25 cellular contexts compared by ENCODE assay signal in the genomic region with DNA sequence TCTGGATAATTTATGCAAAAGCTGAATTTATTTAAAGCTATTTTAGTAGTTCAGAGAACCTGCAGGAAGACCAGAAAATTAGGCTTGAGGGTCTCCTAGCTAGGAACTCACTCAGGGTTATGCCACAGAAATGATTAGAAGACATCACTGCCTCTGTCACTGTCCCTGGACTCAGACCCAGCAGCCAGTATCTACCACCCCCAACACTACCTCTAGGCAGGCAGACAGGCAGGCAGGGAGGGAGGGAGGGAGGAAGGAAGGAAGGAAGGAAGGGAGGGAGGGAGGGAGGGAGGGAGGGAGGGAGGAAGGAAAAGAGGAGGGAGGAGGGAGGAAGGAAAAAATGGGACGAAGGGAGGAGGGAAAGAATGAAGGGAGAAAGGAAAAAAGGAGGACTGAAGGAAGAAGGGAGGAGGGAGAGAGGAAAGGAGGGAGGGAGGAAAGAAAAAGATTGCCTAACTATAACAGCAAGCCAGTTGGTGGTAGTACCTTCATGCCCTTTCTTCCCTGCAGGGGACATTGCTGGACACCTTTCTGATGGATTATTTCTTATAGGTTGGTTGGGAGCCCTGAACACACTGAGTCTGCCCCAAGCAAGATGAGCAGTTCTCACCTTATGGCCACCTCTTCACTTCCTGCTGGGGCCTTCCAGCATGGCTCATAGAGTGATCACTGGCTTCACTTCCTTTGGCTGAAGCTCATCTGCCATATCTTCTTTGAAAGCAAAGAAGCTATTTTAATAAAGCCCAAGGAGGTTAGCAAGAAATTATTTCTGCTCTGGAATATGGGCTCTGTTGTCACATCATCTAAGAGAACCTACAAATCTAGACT. TPM values are rescaled to one million over a fixed set of nuclear protein-coding genes. Genes with fewer than 3 reads are reported as not detected.
DNase-seq lines count a peak whose midpoint lies in the region; ATAC-seq and TF ChIP-seq lines count a peak whose summit lies in the region.
"Had no signal": no experiment of that assay in that cellular context is flagged by ENCODE, and none has a peak within 500 bp of the region (broad histone marks: within the 10 kb centered on the region; RNA-seq: fewer than 3 reads in every experiment).

No MANE protein-coding gene starts in this region.

- H3K23ac ChIP-seq in IMR-90 (ENCODE audit: low read depth, low read length) = peak overlapping the region; percentile 85

- H2AFZ ChIP-seq in IMR-90 (replicated peaks; ENCODE audit: low read length, poor library complexity) (peak overlapping the region; percentile 78), mammary epithelial cell (ENCODE audit: low read depth, low read length) (peak overlapping the region; percentile 38), osteoblast (ENCODE audit: low read length) (peak overlapping the region; percentile 27)

- peak overlapping the region; percentile 89 to 93 for H4K8ac ChIP-seq in IMR-90 (ENCODE audit: low read depth in 2 of 2, low read length in 2 of 2)

- H3K4ac ChIP-seq in IMR-90 (ENCODE audit: low read depth, low read length) = peak overlapping the region; percentile 91

- no TSS peak for BruUV-seq in IMR-90 (replicated peaks; lab: Mats Ljungman, UMichigan)
- no TSS peak for BruUV-seq in mammary epithelial cell (replicated peaks; lab: Mats Ljungman, UMichigan)

- H3K27ac ChIP-seq in IMR-90 (ENCODE audit: insufficient read depth, low read length) (peak overlapping the region; percentile 57), mammary epithelial cell (ENCODE audit: insufficient read depth, low read depth, low read length) (peak overlapping the region; percentile 64), osteoblast (ENCODE audit: low read depth, low read length) (peak overlapping the region; percentile 35)
- H3K27ac ChIP-seq in CD8-positive, alpha-beta memory T cell (ENCODE audit: low read depth, low read length) = no peak overlapping the region
- H3K27ac ChIP-seq: 22Rv1; BLaER1 treated with 17β-estradiol and CSF1 and Interleukin-3, amounts not matched to agents 10 nM and 100 nM; body of pancreas; ovary; transverse colon had no signal

- no peak overlapping the region for H3K27ac Mint-ChIP-seq in activated CD4-positive, alpha-beta T cell treated with anti-CD3 and anti-CD28 coated beads for 36 hours
- H3K27ac Mint-ChIP-seq in CD8-positive, alpha-beta memory T cell = peak overlapping the region in 1 of 8 donors; percentile 38
- H3K27ac Mint-ChIP-seq: activated naive CD8-positive, alpha-beta T cell; IgD-negative memory B cell; naive thymus-derived CD4-positive, alpha-beta T cell had no signal

- H3K27me3 ChIP-seq in IMR-90 (ENCODE audit: control insufficient read depth, insufficient read depth, low read length) (no peaks in the 10 kb centered on the region), mammary epithelial cell (ENCODE audit: insufficient read depth, low read length) (no peaks in the 10 kb centered on the region), osteoblast (ENCODE audit: insufficient read depth, low read length) (no peaks in the 10 kb centered on the region)
- H3K27me3 ChIP-seq in CD8-positive, alpha-beta memory T cell (ENCODE audit: insufficient read depth, low read length, poor library complexity, severe bottlenecking) = no peaks in the 10 kb centered on the region
- H3K27me3 ChIP-seq: BLaER1 treated with 17β-estradiol and CSF1 and Interleukin-3, amounts not matched to agents 10 nM and 100 nM; body of pancreas; ovary; transverse colon had no signal

- POLR2A ChIA-PET in activated CD4-positive, alpha-beta T cell treated with anti-CD3 and anti-CD28 coated beads for 36 hours (lab: Charles Lee) = interaction anchor here (0.6 kb wide), 1 partner anchor 8 kb away, joined by 6 read pairs; no protein-coding TSS in a partner anchor
- POLR2A ChIA-PET in IMR-90 (lab: Charles Lee; ENCODE audit: unreplicated experiment) = no interaction called here
- POLR2A ChIA-PET in CD8-positive, alpha-beta memory T cell (lab: Charles Lee) = no interaction called here

- peak overlapping the region; percentile 94 for H2BK5ac ChIP-seq in IMR-90 (ENCODE audit: low read depth, low read length, poor library complexity, severe bottlenecking)

- H2BK120ac ChIP-seq in IMR-90 (ENCODE audit: low read depth, low read length) = peak overlapping the region; percentile 97

- H3K4me2 ChIP-seq in IMR-90 (ENCODE audit: low read depth, low read length) (no peak overlapping the region), mammary epithelial cell (ENCODE audit: insufficient read depth, low read depth, low read length) (peak overlapping the region; percentile 69), osteoblast (ENCODE audit: insufficient read depth, low read length) (peak overlapping the region; percentile 46)
- H3K4me2 ChIP-seq: BLaER1 treated with 17β-estradiol and CSF1 and Interleukin-3, amounts not matched to agents 10 nM and 100 nM had no signal

- H3K4me1 ChIP-seq in IMR-90 (ENCODE audit: control insufficient read depth, insufficient read depth, low read length) (peaks cover 25% of the 10 kb centered on the region), mammary epithelial cell (ENCODE audit: insufficient read depth, low read length) (peaks cover 33% of the 10 kb centered on the region), osteoblast (ENCODE audit: insufficient read depth, low read length) (peaks cover 33% of the 10 kb centered on the region)
- H3K4me1 ChIP-seq in CD8-positive, alpha-beta memory T cell (ENCODE audit: insufficient read depth, low read length) = no peaks in the 10 kb centered on the region
- H3K4me1 ChIP-seq: BLaER1 treated with 17β-estradiol and CSF1 and Interleukin-3, amounts not matched to agents 10 nM and 100 nM; body of pancreas; transverse colon had no signal

- peak overlapping the region; percentile 84 for H3K14ac ChIP-seq in IMR-90 (replicated peaks; ENCODE audit: low read depth, low read length)

- peak overlapping the region; percentile 99; the same call in 2 of the 3 replicates for H2BK15ac ChIP-seq in IMR-90 (ENCODE audit: low read depth, low read length)

- no peak for TF ChIP-seq POLR2A in IMR-90 (IDR thresholded peaks at IDR 0.05; ENCODE audit: low read depth, low read length)

- no peaks in the 10 kb centered on the region for H3K9me3 Mint-ChIP-seq in activated CD4-positive, alpha-beta T cell treated with anti-CD3 and anti-CD28 coated beads for 36 hours (ENCODE audit: low read depth)
- no peaks in the 10 kb centered on the region for H3K9me3 Mint-ChIP-seq in CD8-positive, alpha-beta memory T cell
- H3K9me3 Mint-ChIP-seq: IgD-negative memory B cell; naive thymus-derived CD4-positive, alpha-beta T cell had no signal

- H3K56ac ChIP-seq in IMR-90 (ENCODE audit: extremely low read depth, insufficient read depth, low read length) = peak overlapping the region; percentile 52; the same call in 1 of the 2 replicates

- peak; percentile 42 for ATAC-seq in activated CD4-positive, alpha-beta T cell treated with anti-CD3 and anti-CD28 coated beads for 36 hours
- ATAC-seq in IMR-90 (ENCODE audit: low read depth) (peak; percentile 30; the same call in 1 of the 2 replicates), HG03025 (IDR thresholded peaks at IDR 0.05; ENCODE audit: low FRiP score, unreplicated experiment) (no peak)
- ATAC-seq: body of pancreas; naive thymus-derived CD4-positive, alpha-beta T cell; sciatic nerve had no signal

- no peak overlapping the region for H3K9ac ChIP-seq in IMR-90 (ENCODE audit: low read depth, low read length)
- H3K9ac ChIP-seq in mammary epithelial cell (ENCODE audit: insufficient read depth, low read length) = no peak overlapping the region
- H3K9ac ChIP-seq: BLaER1 treated with 17β-estradiol and CSF1 and Interleukin-3, amounts not matched to agents 10 nM and 100 nM had no signal

- H3K4me1 Mint-ChIP-seq in activated CD4-positive, alpha-beta T cell treated with anti-CD3 and anti-CD28 coated beads for 36 hours = no peaks in the 10 kb centered on the region
- H3K4me1 Mint-ChIP-seq in CD8-positive, alpha-beta memory T cell = no peaks in the 10 kb centered on the region
- H3K4me1 Mint-ChIP-seq: IgD-negative memory B cell had no signal

- CTCF ChIA-PET in activated CD4-positive, alpha-beta T cell treated with anti-CD3 and anti-CD28 coated beads for 36 hours (lab: Charles Lee) = interaction anchor here (0.7 kb wide), 2 partner anchors 15 to 21 kb away, joined by 3 read pairs; no protein-coding TSS in a partner anchor
- CTCF ChIA-PET in IMR-90 (lab: Yijun Ruan, JAX) (interaction anchor here (1.3 kb wide), 1 partner anchor 329 kb away, joined by 3 read pairs; no protein-coding TSS in a partner anchor), mammary epithelial cell (lab: Charles Lee; ENCODE audit: low non-redundant PET) (no interaction called here)
- CTCF ChIA-PET in CD8-positive, alpha-beta memory T cell (lab: Charles Lee) = no interaction called here

- in situ Hi-C loops in IMR-90 (cut with MboI; ENCODE audit: low sequenced_read_pairs) = no loop called here
- in situ Hi-C loops in mammary epithelial cell (cut with MboI; ENCODE audit: low sequenced_read_pairs in 2 of 2) = no loop called here

- H2AK9ac ChIP-seq in IMR-90 (replicated peaks; ENCODE audit: low read depth, low read length, poor library complexity) = peak overlapping the region; percentile 89

- H3K36me3 Mint-ChIP-seq in activated CD4-positive, alpha-beta T cell treated with anti-CD3 and anti-CD28 coated beads for 36 hours (ENCODE audit: low read depth) = no peaks in the 10 kb centered on the region
- peaks cover 0 to 8% (median 4%) of the 10 kb centered on the region in 3 donors for H3K36me3 Mint-ChIP-seq in CD8-positive, alpha-beta memory T cell

- TF ChIP-seq RAD21 in IMR-90 (IDR thresholded peaks at IDR 0.05; ENCODE audit: low read length) = no peak

- H3K36me3 ChIP-seq in IMR-90 (ENCODE audit: control insufficient read depth, insufficient read depth, low read length) (no peaks in the 10 kb centered on the region), mammary epithelial cell (ENCODE audit: insufficient read depth, low read length) (no peaks in the 10 kb centered on the region), osteoblast (ENCODE audit: insufficient read depth, low read length) (no peaks in the 10 kb centered on the region)
- H3K36me3 ChIP-seq in CD8-positive, alpha-beta memory T cell (ENCODE audit: insufficient read depth, low read length) = no peaks in the 10 kb centered on the region
- H3K36me3 ChIP-seq: BLaER1 treated with 17β-estradiol and CSF1 and Interleukin-3, amounts not matched to agents 10 nM and 100 nM; ovary; transverse colon had no signal

- intact Hi-C loops in activated CD4-positive, alpha-beta T cell treated with anti-CD3 and anti-CD28 coated beads for 36 hours (cut with DNase I, micrococcal nuclease) = no loop called here
- intact Hi-C loops in IMR-90 (cut with micrococcal nuclease) (no loop called here), mammary epithelial cell (cut with micrococcal nuclease) (no loop called here)

- peaks cover 16% of the 10 kb centered on the region for H3K9me1 ChIP-seq in IMR-90 (ENCODE audit: insufficient read depth, low read length)

- H3K79me2 ChIP-seq in mammary epithelial cell (ENCODE audit: insufficient read depth, low read length) (no peaks in the 10 kb centered on the region), osteoblast (ENCODE audit: insufficient read depth, low read length) (no peaks in the 10 kb centered on the region)

- no peaks in the 10 kb centered on the region for H3K27me3 Mint-ChIP-seq in activated CD4-positive, alpha-beta T cell treated with anti-CD3 and anti-CD28 coated beads for 36 hours
- H3K27me3 Mint-ChIP-seq in CD8-positive, alpha-beta memory T cell = no peaks in the 10 kb centered on the region
- H3K27me3 Mint-ChIP-seq: activated naive CD8-positive, alpha-beta T cell; IgD-negative memory B cell; naive thymus-derived CD4-positive, alpha-beta T cell had no signal

- H4K5ac ChIP-seq in IMR-90 (ENCODE audit: low read depth, low read length) = peak overlapping the region; percentile 80; the same call in 1 of the 2 replicates

- H3K4me3 Mint-ChIP-seq in activated CD4-positive, alpha-beta T cell treated with anti-CD3 and anti-CD28 coated beads for 36 hours = no peak overlapping the region
- H3K4me3 Mint-ChIP-seq in CD8-positive, alpha-beta memory T cell = no peak overlapping the region
- H3K4me3 Mint-ChIP-seq: activated naive CD8-positive, alpha-beta T cell; IgD-negative memory B cell; naive thymus-derived CD4-positive, alpha-beta T cell had no signal

- TF ChIP-seq CTCF in IMR-90 (conservative IDR thresholded peaks at IDR 0.05; ENCODE audit: low read depth, low read length) (no peak), mammary epithelial cell (conservative IDR thresholded peaks at IDR 0.05 in 1 of 2, IDR thresholded peaks at IDR 0.05 in 1 of 2; ENCODE audit: extremely low read depth in 1 of 2, insufficient read depth in 1 of 2, low read depth in 1 of 2, low read length in 2 of 2) (no peak), osteoblast (IDR thresholded peaks at IDR 0.05; ENCODE audit: extremely low read depth, low read depth, low read length) (no peak)

- H2AK5ac ChIP-seq in IMR-90 (ENCODE audit: low read depth, low read length) = peak overlapping the region; percentile 97

- DNase-seq in activated CD4-positive, alpha-beta T cell treated with anti-CD3 and anti-CD28 coated beads for 36 hours = peak; percentile 8
- no peak for DNase-seq in activated CD4-positive, alpha-beta T cell treated with anti-CD3 and anti-CD28 coated beads for 48 hours
- DNase-seq in IMR-90 = no peak
- peak; percentile 30 for DNase-seq in mammary epithelial cell
- DNase-seq in osteoblast (ENCODE audit: insufficient read length, low spot score, missing footprints) = no peak
- DNase-seq in CD8-positive, alpha-beta memory T cell = no peak
- no peak for DNase-seq in SKM-1 (lab: John Stamatoyannopoulos, UW; ENCODE audit: unreplicated experiment)
- DNase-seq: activated CD4-positive, alpha-beta T cell treated with anti-CD3 and anti-CD28 coated beads, Interleukin-2, amount 50 U/mL, for 4 hours; activated T-cell treated with anti-CD3 and anti-CD28 coated beads, Interleukin-2, amount 50 U/mL, for 1 hour; body of pancreas; GDM1; hippocampal formation; naive thymus-derived CD4-positive, alpha-beta T cell; NCI-H1694; NCI-H345; ovary; stimulated activated CD4-positive, alpha-beta T cell treated with anti-CD3 and anti-CD28 coated beads, Interleukin-1b, Interleukin-23, amount 100 ng/mL, for 48 hours; stimulated activated naive CD4-positive, alpha-beta T cell treated with Interleukin-2 at 50 U/mL for 16 hours; transverse colon had no signal

- H3K9me3 ChIP-seq in IMR-90 (ENCODE audit: control insufficient read depth, insufficient read depth, low read length) (no peaks in the 10 kb centered on the region), mammary epithelial cell (replicated peaks; ENCODE audit: insufficient read depth, low read length) (no peaks in the 10 kb centered on the region), osteoblast (ENCODE audit: low read depth, low read length) (no peaks in the 10 kb centered on the region)
- no peaks in the 10 kb centered on the region for H3K9me3 ChIP-seq in CD8-positive, alpha-beta memory T cell (ENCODE audit: low read length)
- H3K9me3 ChIP-seq: BLaER1 treated with 17β-estradiol and CSF1 and Interleukin-3, amounts not matched to agents 10 nM and 100 nM; body of pancreas; ovary; transverse colon had no signal

- no peak overlapping the region for H3K4me3 ChIP-seq in IMR-90 (ENCODE audit: insufficient read depth, low read depth, low read length)
- H3K4me3 ChIP-seq in mammary epithelial cell (replicated peaks in 1 of 3; ENCODE audit: insufficient read depth in 1 of 3, low read depth in 2 of 3, low read length in 3 of 3) = no peak overlapping the region
- no peak overlapping the region for H3K4me3 ChIP-seq in osteoblast (ENCODE audit: insufficient read depth, low read length)
- no peak overlapping the region for H3K4me3 ChIP-seq in CD8-positive, alpha-beta memory T cell (ENCODE audit: low read length)
- H3K4me3 ChIP-seq: BLaER1 treated with 17β-estradiol and CSF1 and Interleukin-3, amounts not matched to agents 10 nM and 100 nM; body of pancreas; ovary; transverse colon had no signal

- H4K20me1 ChIP-seq in IMR-90 (ENCODE audit: insufficient read depth, low read length) = no peaks in the 10 kb centered on the region
- H4K20me1 ChIP-seq in mammary epithelial cell (ENCODE audit: insufficient read depth, low read length) = no peaks in the 10 kb centered on the region
- no peaks in the 10 kb centered on the region for H4K20me1 ChIP-seq in osteoblast (ENCODE audit: insufficient read depth, low read length)
- H4K20me1 ChIP-seq: BLaER1 treated with 17β-estradiol and CSF1 and Interleukin-3, amounts not matched to agents 10 nM and 100 nM had no signal

- 100% methylated on average over 1 of the region's 1 CpG; no CpG with 5 or more reads in 1 of the 2 experiments for WGBS in IMR-90 (ENCODE audit: extremely low coverage in 2 of 2, insufficient read length in 1 of 2), 2 experiments
- WGBS in mammary epithelial cell (ENCODE audit: low coverage, missing lambda C conversion rate) = 100% methylated on average over 1 of the region's 1 CpG

- H3K79me1 ChIP-seq in IMR-90 (ENCODE audit: low read depth in 1 of 2, low read length in 2 of 2) = peaks cover 0 to 19% of the 10 kb centered on the region in 2 experiments; a peak in 2 of 4 replicates

- peak overlapping the region; percentile 94 for H4K91ac ChIP-seq in IMR-90 (ENCODE audit: insufficient read depth, low read depth, low read length)

- dilution Hi-C loops in IMR-90 (cut with HindIII; ENCODE audit: low sequenced_read_pairs, unreplicated experiment) (no loop called here), mammary epithelial cell (cut with HindIII; ENCODE audit: low sequenced_read_pairs) (no loop called here)

- peak overlapping the region; percentile 98 for H2BK20ac ChIP-seq in IMR-90 (ENCODE audit: low read depth, low read length)

- peak overlapping the region; percentile 89; the same call in 1 of the 2 replicates for H3K18ac ChIP-seq in IMR-90 (ENCODE audit: low read depth, low read length)

RNA-seq across cellular contexts. Expression of a gene that starts 49.7 kb away (rescaled TPM):
- 10 to 100 TPM; 15.1 to 16.6 TPM for total RNA-seq in activated CD4-positive, alpha-beta T cell treated with anti-CD3 and anti-CD28 coated beads for 36 hours
- 5.6 and 6.1 TPM in 2 replicates for total RNA-seq in IMR-90 (2012; rRNA removed)
- 2.3 and 2.4 TPM in 2 replicates for polyA plus RNA-seq in IMR-90 (2012; rRNA removed)
- 1.5 and 3.0 TPM in 2 replicates for polyA plus RNA-seq in IMR-90 (2012; cell fraction: cytosol; rRNA removed)
- polyA plus RNA-seq in IMR-90 (2012; cell fraction: nucleus; rRNA removed; ENCODE audit: low replicate concordance) = 1.5 and 2.2 TPM in 2 replicates
- total RNA-seq in mammary epithelial cell = 10 to 100 TPM; 10.7 to 14.5 TPM
- polyA plus RNA-seq in mammary epithelial cell = 5.1 TPM
- polyA minus RNA-seq in mammary epithelial cell = 12.3 TPM
- total RNA-seq in osteoblast = 5.4 and 6.8 TPM in 2 replicates
- 10 to 100 TPM; 14.2 to 15.7 TPM for total RNA-seq in CD8-positive, alpha-beta memory T cell
- polyA plus RNA-seq in CD8-positive, alpha-beta memory T cell = 7.6 TPM

Comparison
In these comparisons a context has a peak if more than half of its experiments do, and no peak if none do; other contexts are left out.
1. DNase-seq: peak in activated CD4-positive, alpha-beta T cell treated with anti-CD3 and anti-CD28 coated beads for 36 hours (single experiment) and mammary epithelial cell (single experiment); none in activated CD4-positive, alpha-beta T cell treated with anti-CD3 and anti-CD28 coated beads for 48 hours (single experiment), IMR-90 (single experiment), osteoblast (single experiment), CD8-positive, alpha-beta memory T cell (0 of 5) and SKM-1 (single experiment).
2. H2AFZ ChIP-seq: peak in every context shown above with its lines; median percentile 78 in IMR-90; 38 in mammary epithelial cell; 27 in osteoblast.
3. CTCF ChIA-PET loops: an anchor here in activated CD4-positive, alpha-beta T cell treated with anti-CD3 and anti-CD28 coated beads for 36 hours (0.7 kb wide) and IMR-90 (1.3 kb wide); none called in mammary epithelial cell and CD8-positive, alpha-beta memory T cell.